In genomic region chr3:46574881-46575576, GRCh38 we compare ENCODE assay signal across 1 cellular context.
TF ChIP-seq lines count a peak whose summit lies in the region.

No MANE protein-coding gene starts in this region.

TF ChIP-seq in WTC11, 78 proteins besides CTCF, POLR2A, EP300 and RAD21 (continued from another document):
- TF ChIP-seq, protein P1, sequence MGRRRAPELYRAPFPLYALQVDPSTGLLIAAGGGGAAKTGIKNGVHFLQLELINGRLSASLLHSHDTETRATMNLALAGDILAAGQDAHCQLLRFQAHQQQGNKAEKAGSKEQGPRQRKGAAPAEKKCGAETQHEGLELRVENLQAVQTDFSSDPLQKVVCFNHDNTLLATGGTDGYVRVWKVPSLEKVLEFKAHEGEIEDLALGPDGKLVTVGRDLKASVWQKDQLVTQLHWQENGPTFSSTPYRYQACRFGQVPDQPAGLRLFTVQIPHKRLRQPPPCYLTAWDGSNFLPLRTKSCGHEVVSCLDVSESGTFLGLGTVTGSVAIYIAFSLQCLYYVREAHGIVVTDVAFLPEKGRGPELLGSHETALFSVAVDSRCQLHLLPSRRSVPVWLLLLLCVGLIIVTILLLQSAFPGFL (CRISPR knock-in tag; IDR thresholded peaks at IDR 0.05; ENCODE audit: borderline replicate concordance), result no peak
- TF ChIP-seq, protein P2, sequence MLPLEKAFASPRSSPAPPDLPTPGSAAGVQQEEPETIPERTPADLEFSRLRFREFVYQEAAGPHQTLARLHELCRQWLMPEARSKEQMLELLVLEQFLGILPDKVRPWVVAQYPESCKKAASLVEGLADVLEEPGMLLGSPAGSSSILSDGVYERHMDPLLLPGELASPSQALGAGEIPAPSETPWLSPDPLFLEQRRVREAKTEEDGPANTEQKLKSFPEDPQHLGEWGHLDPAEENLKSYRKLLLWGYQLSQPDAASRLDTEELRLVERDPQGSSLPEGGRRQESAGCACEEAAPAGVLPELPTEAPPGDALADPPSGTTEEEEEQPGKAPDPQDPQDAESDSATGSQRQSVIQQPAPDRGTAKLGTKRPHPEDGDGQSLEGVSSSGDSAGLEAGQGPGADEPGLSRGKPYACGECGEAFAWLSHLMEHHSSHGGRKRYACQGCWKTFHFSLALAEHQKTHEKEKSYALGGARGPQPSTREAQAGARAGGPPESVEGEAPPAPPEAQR (CRISPR knock-in tag; IDR thresholded peaks at IDR 0.05), result no peak
- TF ChIP-seq, protein P3, sequence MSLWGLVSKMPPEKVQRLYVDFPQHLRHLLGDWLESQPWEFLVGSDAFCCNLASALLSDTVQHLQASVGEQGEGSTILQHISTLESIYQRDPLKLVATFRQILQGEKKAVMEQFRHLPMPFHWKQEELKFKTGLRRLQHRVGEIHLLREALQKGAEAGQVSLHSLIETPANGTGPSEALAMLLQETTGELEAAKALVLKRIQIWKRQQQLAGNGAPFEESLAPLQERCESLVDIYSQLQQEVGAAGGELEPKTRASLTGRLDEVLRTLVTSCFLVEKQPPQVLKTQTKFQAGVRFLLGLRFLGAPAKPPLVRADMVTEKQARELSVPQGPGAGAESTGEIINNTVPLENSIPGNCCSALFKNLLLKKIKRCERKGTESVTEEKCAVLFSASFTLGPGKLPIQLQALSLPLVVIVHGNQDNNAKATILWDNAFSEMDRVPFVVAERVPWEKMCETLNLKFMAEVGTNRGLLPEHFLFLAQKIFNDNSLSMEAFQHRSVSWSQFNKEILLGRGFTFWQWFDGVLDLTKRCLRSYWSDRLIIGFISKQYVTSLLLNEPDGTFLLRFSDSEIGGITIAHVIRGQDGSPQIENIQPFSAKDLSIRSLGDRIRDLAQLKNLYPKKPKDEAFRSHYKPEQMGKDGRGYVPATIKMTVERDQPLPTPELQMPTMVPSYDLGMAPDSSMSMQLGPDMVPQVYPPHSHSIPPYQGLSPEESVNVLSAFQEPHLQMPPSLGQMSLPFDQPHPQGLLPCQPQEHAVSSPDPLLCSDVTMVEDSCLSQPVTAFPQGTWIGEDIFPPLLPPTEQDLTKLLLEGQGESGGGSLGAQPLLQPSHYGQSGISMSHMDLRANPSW (CRISPR knock-in tag; conservative IDR thresholded peaks at IDR 0.05; ENCODE audit: low read depth), result no peak
- TF ChIP-seq ZMAT4 (CRISPR knock-in tag; IDR thresholded peaks at IDR 0.05) (no peak), GABPB1 (CRISPR knock-in tag; IDR thresholded peaks at IDR 0.05) (no peak), ZNF671 (CRISPR knock-in tag; IDR thresholded peaks at IDR 0.05) (no peak), HMGXB4 (CRISPR knock-in tag; IDR thresholded peaks at IDR 0.05) (no peak), E2F4 (CRISPR knock-in tag; IDR thresholded peaks at IDR 0.05; ENCODE audit: borderline replicate concordance, low read depth) (no peak), SP1 (CRISPR knock-in tag; conservative IDR thresholded peaks at IDR 0.05) (0 out of 2 replicates have a peak, but pooled peaks have one; percentile 4), TEAD1 (CRISPR knock-in tag; IDR thresholded peaks at IDR 0.05) (0 out of 2 replicates have a peak, but pooled peaks have one; percentile 15), ETV6 (CRISPR knock-in tag; IDR thresholded peaks at IDR 0.05) (no peak), ATF1 (CRISPR knock-in tag; IDR thresholded peaks at IDR 0.05) (no peak), IRF2 (CRISPR knock-in tag; IDR thresholded peaks at IDR 0.05; ENCODE audit: borderline replicate concordance, low read depth) (no peak), ZNF396 (CRISPR knock-in tag; IDR thresholded peaks at IDR 0.05; ENCODE audit: borderline replicate concordance) (no peak)
- TF ChIP-seq, protein P4, sequence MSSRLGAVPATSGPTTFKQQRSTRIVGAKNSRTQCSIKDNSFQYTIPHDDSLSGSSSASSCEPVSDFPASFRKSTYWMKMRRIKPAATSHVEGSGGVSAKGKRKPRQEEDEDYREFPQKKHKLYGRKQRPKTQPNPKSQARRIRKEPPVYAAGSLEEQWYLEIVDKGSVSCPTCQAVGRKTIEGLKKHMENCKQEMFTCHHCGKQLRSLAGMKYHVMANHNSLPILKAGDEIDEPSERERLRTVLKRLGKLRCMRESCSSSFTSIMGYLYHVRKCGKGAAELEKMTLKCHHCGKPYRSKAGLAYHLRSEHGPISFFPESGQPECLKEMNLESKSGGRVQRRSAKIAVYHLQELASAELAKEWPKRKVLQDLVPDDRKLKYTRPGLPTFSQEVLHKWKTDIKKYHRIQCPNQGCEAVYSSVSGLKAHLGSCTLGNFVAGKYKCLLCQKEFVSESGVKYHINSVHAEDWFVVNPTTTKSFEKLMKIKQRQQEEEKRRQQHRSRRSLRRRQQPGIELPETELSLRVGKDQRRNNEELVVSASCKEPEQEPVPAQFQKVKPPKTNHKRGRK (CRISPR knock-in tag; IDR thresholded peaks at IDR 0.05; ENCODE audit: borderline replicate concordance), result no peak
